Comparison of ENCODE assay signal across 11 cellular contexts in genomic region chr12:118374126-118374725, GRCh38. TPM values are rescaled to one million over a fixed set of nuclear protein-coding genes. Genes with fewer than 3 reads are reported as not detected.
DNase-seq lines count a peak whose midpoint lies in the region; ATAC-seq and TF ChIP-seq lines count a peak whose summit lies in the region.
"Had no signal": no experiment of that assay in that cellular context is flagged by ENCODE, and none has a peak within 500 bp of the region (broad histone marks: within the 10 kb centered on the region; RNA-seq: fewer than 3 reads in every experiment).

No MANE protein-coding gene starts in this region.

- H3K9me3 Mint-ChIP-seq in GM23338: no peaks in the 10 kb centered on the region; the same call in 2 of the 3 replicates

- H3K79me2 ChIP-seq in GM23338 (replicated peaks; ENCODE audit: insufficient read depth): peaks cover 25% of the 10 kb centered on the region

- H3K36me3 ChIP-seq in GM23338 (ENCODE audit: insufficient read depth) (no peaks in the 10 kb centered on the region), adipocyte (ENCODE audit: control insufficient read depth, insufficient read depth, low read length, severe bottlenecking) (no peaks in the 10 kb centered on the region), muscle layer of duodenum (ENCODE audit: control insufficient read depth in 1 of 2, insufficient read depth in 2 of 2, low read length in 2 of 2) (peaks cover 0 to under 1% of the 10 kb centered on the region in 2 donors)
- H3K36me3 ChIP-seq: prostate gland had no signal

- no peak for ATAC-seq in GM23338
- no peak for ATAC-seq in GM21447 (IDR thresholded peaks at IDR 0.05; ENCODE audit: unreplicated experiment)

- no peaks in the 10 kb centered on the region for H3K9me2 ChIP-seq in GM23338 (ENCODE audit: insufficient read depth)

- peaks cover 32% of the 10 kb centered on the region for H3K4me1 Mint-ChIP-seq in GM23338

- H3K27me3 ChIP-seq in GM23338 (ENCODE audit: insufficient read depth) (peaks cover 22% of the 10 kb centered on the region), adipocyte (replicated peaks; ENCODE audit: control insufficient read depth, insufficient read depth, low read length) (no peaks in the 10 kb centered on the region), muscle layer of duodenum (ENCODE audit: low read depth, low read length) (no peaks in the 10 kb centered on the region)

- H4K20me1 ChIP-seq in GM23338 (replicated peaks; ENCODE audit: insufficient read depth): peaks cover 12% of the 10 kb centered on the region; the same call in 1 of the 2 replicates

- H3K4me3 ChIP-seq in GM23338 (peak overlapping the region; percentile 95; the same call in 1 of the 2 replicates), adipocyte (ENCODE audit: low read length) (peak overlapping the region; percentile 97), muscle layer of duodenum (ENCODE audit: low read depth in 1 of 2, low read length in 2 of 2) (peak overlapping the region; percentile 89)

- no peaks in the 10 kb centered on the region for H3K9me3 ChIP-seq in adipocyte (ENCODE audit: control insufficient read depth, low read length)
- no peaks in the 10 kb centered on the region for H3K9me3 ChIP-seq in muscle layer of duodenum (ENCODE audit: control insufficient read depth in 1 of 2, low read length in 2 of 2)
- H3K9me3 ChIP-seq: prostate gland had no signal

- H3K4me1 ChIP-seq in GM23338 (ENCODE audit: insufficient read depth) (peaks cover 27% of the 10 kb centered on the region), adipocyte (ENCODE audit: control insufficient read depth, insufficient read depth, low read length) (peaks cover 42% of the 10 kb centered on the region), muscle layer of duodenum (ENCODE audit: control insufficient read depth in 1 of 2, insufficient read depth in 2 of 2, low read length in 2 of 2) (peaks cover 11 to 44% of the 10 kb centered on the region in 2 donors)
- H3K4me1 ChIP-seq: prostate gland had no signal

- H3K27ac ChIP-seq in 22Rv1: peak overlapping the region; percentile 95; the same call in 1 of the 2 replicates
- H3K27ac ChIP-seq in GM23338 (ENCODE audit: low read depth): no peak overlapping the region
- no peak overlapping the region for H3K27ac ChIP-seq in muscle layer of duodenum (ENCODE audit: low read length)

- H3K36me3 Mint-ChIP-seq in GM23338 (ENCODE audit: low read depth): peaks cover 1% of the 10 kb centered on the region; the same call in 1 of the 3 replicates

- H3K4me3 Mint-ChIP-seq in GM23338: peak overlapping the region; percentile 89; the same call in 1 of the 3 replicates

- H3F3A ChIP-seq in GM23338 (replicated peaks; ENCODE audit: low read depth): no peaks in the 10 kb centered on the region

- TF ChIP-seq CTCF in 22Rv1 (IDR thresholded peaks at IDR 0.05) (no peak), GM23338 (conservative IDR thresholded peaks at IDR 0.05; ENCODE audit: low read depth in 2 of 2) (no peak)

- H3K27me3 Mint-ChIP-seq in GM23338 (ENCODE audit: insufficient read depth, low read depth, poor library complexity): peaks cover 16% of the 10 kb centered on the region

- H3K4me2 ChIP-seq in GM23338: peak overlapping the region; percentile 88

- H3K27ac Mint-ChIP-seq in GM23338: no peak overlapping the region

- H2AFZ ChIP-seq in GM23338: no peak overlapping the region

- H3K9ac ChIP-seq in adipocyte (ENCODE audit: low read length): peak overlapping the region; percentile 90

- DNase-seq in GM23338 (ENCODE audit: low spot score): no peak
- no peak for DNase-seq in adipocyte (ENCODE audit: low read depth)
- DNase-seq in GOT3 (lab: John Stamatoyannopoulos, UW): no peak
- DNase-seq in NK-92 (lab: John Stamatoyannopoulos, UW; ENCODE audit: unreplicated experiment): no peak
- no peak for DNase-seq in NCI-H2107 (lab: John Stamatoyannopoulos, UW)
- DNase-seq: NCI-H1092; NK-92 treated with Interleukin-12 subunit alpha and Interleukin-12 subunit beta, amount 100 ng/mL, for 24 hours had no signal

TF ChIP-seq in GM23338, 12 proteins besides CTCF, POLR2A, EP300 and RAD21 (continues in another document):
- no peak for TF ChIP-seq EZH2 (IDR thresholded peaks at IDR 0.05; ENCODE audit: low read depth, unreplicated experiment)
- TF ChIP-seq, protein P1, sequence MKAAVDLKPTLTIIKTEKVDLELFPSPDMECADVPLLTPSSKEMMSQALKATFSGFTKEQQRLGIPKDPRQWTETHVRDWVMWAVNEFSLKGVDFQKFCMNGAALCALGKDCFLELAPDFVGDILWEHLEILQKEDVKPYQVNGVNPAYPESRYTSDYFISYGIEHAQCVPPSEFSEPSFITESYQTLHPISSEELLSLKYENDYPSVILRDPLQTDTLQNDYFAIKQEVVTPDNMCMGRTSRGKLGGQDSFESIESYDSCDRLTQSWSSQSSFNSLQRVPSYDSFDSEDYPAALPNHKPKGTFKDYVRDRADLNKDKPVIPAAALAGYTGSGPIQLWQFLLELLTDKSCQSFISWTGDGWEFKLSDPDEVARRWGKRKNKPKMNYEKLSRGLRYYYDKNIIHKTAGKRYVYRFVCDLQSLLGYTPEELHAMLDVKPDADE (IDR thresholded peaks at IDR 0.05): no peak
- no peak for TF ChIP-seq REST (IDR thresholded peaks at IDR 0.05; ENCODE audit: unreplicated experiment)
- no peak for TF ChIP-seq CREB1 (CRISPR knock-in tag; IDR thresholded peaks at IDR 0.05; ENCODE audit: low read depth)
- no peak for TF ChIP-seq NANOG (IDR thresholded peaks at IDR 0.05; ENCODE audit: borderline replicate concordance)
- TF ChIP-seq POLR2AphosphoS5 (IDR thresholded peaks at IDR 0.05; ENCODE audit: low read depth): no peak

RNA-seq across cellular contexts. Expression of gene TAOK3, which starts 1.5 kb away (rescaled TPM):
- 7.6 and 7.7 TPM in 2 replicates for total RNA-seq in GM23338 (2014; rRNA removed; shearing (Covaris generic))
- polyA plus RNA-seq in GM23338 (2016; fragmentation: Nextera tagmentation; extraction: Ambion mirVana): 16.7 and 20.4 TPM in 2 replicates

RNA-seq across cellular contexts. Expression of gene SUDS3, which starts 2.1 kb away (rescaled TPM):
- 73.8 and 77.1 TPM in 2 replicates for total RNA-seq in GM23338 (2014; rRNA removed; shearing (Covaris generic))
- polyA plus RNA-seq in GM23338 (2016; fragmentation: Nextera tagmentation; extraction: Ambion mirVana): 53.0 and 56.9 TPM in 2 replicates
